ENCODE assay signal across 8 cellular contexts in the genomic region with DNA sequence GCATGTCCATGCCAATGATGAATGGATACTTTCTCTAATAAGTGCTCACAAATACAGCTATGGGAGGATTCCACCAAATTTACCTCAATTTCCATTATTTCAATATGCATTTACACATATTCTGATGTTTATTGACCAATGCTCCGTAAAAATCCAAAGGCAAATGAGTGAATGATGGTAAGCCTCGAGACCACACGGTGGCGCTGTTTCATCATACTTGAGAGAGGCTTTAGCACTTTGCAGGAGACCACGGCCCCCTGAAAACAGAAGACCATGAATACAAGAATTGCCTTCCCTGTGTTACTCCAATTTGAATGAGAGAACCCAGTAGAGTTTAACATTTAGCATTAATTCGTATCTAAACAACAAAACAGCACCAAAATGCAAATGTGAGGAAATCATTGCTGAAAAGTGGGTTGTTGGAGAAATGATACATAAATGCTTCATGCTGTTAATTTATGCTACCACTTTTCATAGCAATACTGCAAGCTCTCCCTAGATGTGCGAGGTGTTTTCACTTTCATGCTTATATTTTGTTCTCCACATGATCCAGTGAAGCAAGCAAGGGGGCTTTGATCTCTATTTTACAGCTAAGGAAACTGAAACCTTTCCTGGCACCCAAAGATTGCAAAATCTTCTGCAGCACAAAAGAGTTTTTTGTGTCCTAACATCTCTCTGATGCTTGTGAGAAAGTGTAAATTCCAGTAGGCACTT. TPM values are rescaled to one million over a fixed set of nuclear protein-coding genes. Genes with fewer than 3 reads are reported as not detected.
A peak's percentile ranks its signal among the peaks of the same experiment; 100 is the strongest.
DNase-seq lines count a peak whose midpoint lies in the region; ATAC-seq, FAIRE-seq and TF ChIP-seq lines count a peak whose summit lies in the region.

No MANE protein-coding gene starts in this region.

- H3K36me3 ChIP-seq in Karpas-422 (ENCODE audit: insufficient read depth, low read length) (no peaks in the 10 kb centered on the region), thyroid gland (no peaks in the 10 kb centered on the region)

- H3K27ac Mint-ChIP-seq in activated T-helper 17 cell treated with anti-CD3 and anti-CD28 coated beads, Interleukin-2, amount 50 U/mL, for 72 hours = no peak overlapping the region

- H3K4me1 Mint-ChIP-seq in activated T-helper 17 cell treated with anti-CD3 and anti-CD28 coated beads, Interleukin-2, amount 50 U/mL, for 72 hours = peaks cover 6% of the 10 kb centered on the region

- H3K4me3 ChIP-seq in Karpas-422 (ENCODE audit: low read length) = no peak overlapping the region
- H3K4me3 ChIP-seq in fibroblast of villous mesenchyme (ENCODE audit: low read depth, low read length) = no peak overlapping the region
- H3K4me3 ChIP-seq in thyroid gland (replicated peaks in 1 of 3) = no peak overlapping the region

- H3K9me3 Mint-ChIP-seq in activated T-helper 17 cell treated with anti-CD3 and anti-CD28 coated beads, Interleukin-2, amount 50 U/mL, for 72 hours = no peaks in the 10 kb centered on the region

- H3K4me1 ChIP-seq in Karpas-422 (ENCODE audit: low read length) (peaks cover 6% of the 10 kb centered on the region), thyroid gland (peaks cover 7 to 14% of the 10 kb centered on the region in 2 donors)

- WGBS in thyroid gland, 2 donors = 7 to 15% methylated on average over 7 of the region's 7 CpGs

- H3K27me3 ChIP-seq in Karpas-422 (ENCODE audit: low read length) = no peaks in the 10 kb centered on the region
- H3K27me3 ChIP-seq in thyroid gland = no peaks in the 10 kb centered on the region

- no peaks in the 10 kb centered on the region for H3K36me3 Mint-ChIP-seq in activated T-helper 17 cell treated with anti-CD3 and anti-CD28 coated beads, Interleukin-2, amount 50 U/mL, for 72 hours (ENCODE audit: low read depth)

- ATAC-seq in activated T-helper 17 cell treated with anti-CD3 and anti-CD28 coated beads, Interleukin-2, amount 50 U/mL, for 72 hours (replicated peaks) = peak; percentile 30
- no peak for ATAC-seq in HG02938 (IDR thresholded peaks at IDR 0.05; ENCODE audit: unreplicated experiment)

- no peaks in the 10 kb centered on the region for H4K20me1 ChIP-seq in Karpas-422 (ENCODE audit: insufficient read depth, low read depth, low read length)

- FAIRE-seq in RCC 7860 (lab: Jason Lieb, UNC) = no peak

- H3K9me2 ChIP-seq in Karpas-422 (replicated peaks; ENCODE audit: insufficient read depth, low read length) = no peaks in the 10 kb centered on the region

- peaks cover 8% of the 10 kb centered on the region for H3K27me3 Mint-ChIP-seq in activated T-helper 17 cell treated with anti-CD3 and anti-CD28 coated beads, Interleukin-2, amount 50 U/mL, for 72 hours

- H3K4me2 ChIP-seq in Karpas-422 (ENCODE audit: low read depth, low read length, poor library complexity, severe bottlenecking) = no peak overlapping the region

- TF ChIP-seq POLR2A in thyroid gland (IDR thresholded peaks at IDR 0.05) = no peak

- intact Hi-C loops in thyroid gland (cut with DNase I) = loop anchor here (5.0 kb wide), 1 partner anchor 485 kb away; no protein-coding TSS in a partner anchor

- no peak overlapping the region for H2AFZ ChIP-seq in Karpas-422 (ENCODE audit: low read length)

- H3K27ac ChIP-seq in Karpas-422 (ENCODE audit: low read length) (no peak overlapping the region), thyroid gland (no peak overlapping the region)

- TF ChIP-seq CTCF in fibroblast of villous mesenchyme (IDR thresholded peaks at IDR 0.05; ENCODE audit: insufficient read depth, low read depth, low read length) (peak; percentile 85), thyroid gland (IDR thresholded peaks at IDR 0.05) (peak; percentile 72 to 88 (median 84))

- H3K4me3 Mint-ChIP-seq in activated T-helper 17 cell treated with anti-CD3 and anti-CD28 coated beads, Interleukin-2, amount 50 U/mL, for 72 hours = no peak overlapping the region

- no peak overlapping the region for H3K9ac ChIP-seq in Karpas-422 (ENCODE audit: low read length)

- no peaks in the 10 kb centered on the region for H3K9me3 ChIP-seq in Karpas-422 (ENCODE audit: low read length)
- no peaks in the 10 kb centered on the region for H3K9me3 ChIP-seq in thyroid gland

- DNase-seq in GDM1 (lab: John Stamatoyannopoulos, UW) (peak; percentile 50), Karpas-422 (peak; percentile 91), RCC 7860 (ENCODE audit: low spot score) (peak; percentile 34), fibroblast of villous mesenchyme (ENCODE audit: low read depth) (peak; percentile 79), occipital lobe (lab: John Stamatoyannopoulos, UW) (peak; percentile 16), thyroid gland (peak; percentile 61 to 73)

- no peaks in the 10 kb centered on the region for H3K79me2 ChIP-seq in Karpas-422 (ENCODE audit: low read length)

RNA-seq across cellular contexts. Expression of a gene that starts 35.4 kb away (rescaled TPM):
- not detected in 2 replicates for total RNA-seq in Karpas-422 (2014; rRNA removed; shearing (Covaris generic); ENCODE audit: low replicate concordance)
- total RNA-seq in activated T-helper 17 cell treated with anti-CD3 and anti-CD28 coated beads, Interleukin-2, amount 50 U/mL, for 72 hours = not detected
- total RNA-seq in fibroblast of villous mesenchyme = under 0.01 and 1.9 TPM in 2 replicates
- 10.9 TPM for total RNA-seq in occipital lobe
- 10 to 100 TPM in 1 of 4 donors, 1 to 10 TPM in 3; 3.3 to 11.0 (median 9.7) TPM for total RNA-seq in thyroid gland

Comparison
In these comparisons a context has a peak if more than half of its experiments do, and no peak if none do; other contexts are left out.
1. DNase-seq: peak in every context shown above with its lines; median percentile 91 in Karpas-422; 79 in fibroblast of villous mesenchyme; 67 in thyroid gland; 50 in GDM1; 34 in RCC 7860; 16 in occipital lobe.